In the genomic region with DNA sequence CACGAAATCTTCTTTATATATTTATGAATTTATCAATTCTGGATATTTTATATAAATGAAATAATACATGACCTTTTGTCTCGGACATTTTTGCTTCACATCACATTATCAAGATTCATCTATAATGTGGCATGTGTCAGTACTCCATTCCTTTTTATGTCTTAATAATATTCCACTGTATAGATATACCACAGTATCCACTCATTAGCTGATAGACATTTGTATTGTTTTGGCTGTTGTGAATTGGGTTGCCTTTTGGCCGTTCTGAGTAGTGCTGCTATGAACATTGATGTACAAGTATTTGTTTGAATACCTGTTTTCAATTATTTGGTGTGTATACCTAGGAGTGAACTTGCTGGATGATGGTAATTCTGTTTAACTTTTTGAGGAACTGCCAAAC, we compare ENCODE assay signal across 6 cellular contexts.
"Had no signal": no experiment of that assay in that cellular context is flagged by ENCODE, and none has a peak within 500 bp of the region (broad histone marks: within the 10 kb centered on the region; RNA-seq: fewer than 3 reads in every experiment).

No MANE protein-coding gene starts in this region.

- H3K27ac ChIP-seq: HL-60 had no signal

- ATAC-seq: HepG2, K562 had no signal

- H3K4me3 ChIP-seq: K562 had no signal

- DNase-seq: IMR-90, KBM-7, KG1 had no signal
